ENCODE assay signal across 1 cellular context in the genomic region with DNA sequence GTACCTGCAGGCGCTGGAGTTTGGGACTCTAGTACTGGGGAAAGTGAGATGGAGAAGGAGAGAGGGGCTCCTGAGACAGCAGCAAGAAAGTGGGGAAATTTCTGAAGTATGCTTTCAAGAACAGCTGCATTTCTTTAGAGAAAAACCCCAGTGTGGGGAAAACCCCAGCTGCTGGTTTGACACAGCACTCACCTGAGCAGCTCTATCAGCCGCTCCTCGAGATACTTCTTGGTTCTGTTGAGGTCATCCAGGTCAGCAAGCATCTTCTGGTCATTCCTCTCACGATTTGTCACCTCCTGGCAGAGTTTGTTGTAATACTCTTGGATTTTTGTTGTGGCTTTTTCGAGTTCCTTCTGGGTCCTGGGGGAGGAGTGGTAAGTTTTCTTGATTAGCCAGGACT.
TF ChIP-seq lines count a peak whose summit lies in the region.

No MANE protein-coding gene starts in this region.

TF ChIP-seq in GM12878, 131 proteins besides CTCF, POLR2A, EP300 and RAD21:
- TF ChIP-seq RELA (IDR thresholded peaks at IDR 0.05; ENCODE audit: borderline replicate concordance, partially characterized antibody) (peak; percentile 85), ZBED1 (IDR thresholded peaks at IDR 0.05; ENCODE audit: borderline replicate concordance) (peak; percentile 52; the same call in 1 of the 2 replicates), RCOR1 (conservative IDR thresholded peaks at IDR 0.05; ENCODE audit: low read depth, low read length) (no peak), IKZF1 (conservative IDR thresholded peaks at IDR 0.05) (peak; percentile 25; the same call in 1 of the 2 replicates), CREB1 (IDR thresholded peaks at IDR 0.05; ENCODE audit: low read depth) (no peak), FOXM1 (IDR thresholded peaks at IDR 0.05; ENCODE audit: low read depth, low read length) (no peak), PAX5 (IDR thresholded peaks at IDR 0.05; ENCODE audit: borderline replicate concordance, low read depth, low read length) (peak; percentile 23; the same call in 1 of the 2 replicates), BHLHE40 (IDR thresholded peaks at IDR 0.05; ENCODE audit: borderline replicate concordance in 1 of 2, low read depth in 2 of 2, low read length in 1 of 2) (peak; percentile 67 to 69; a peak in 3 of 4 replicates), CBFB (IDR thresholded peaks at IDR 0.05; ENCODE audit: low read depth) (0 out of 2 replicates have a peak, but pooled peaks have one; percentile 47), CHD1 (IDR thresholded peaks at IDR 0.05; ENCODE audit: low read depth, low read length) (no peak), IRF4 (IDR thresholded peaks at IDR 0.05; ENCODE audit: low read depth, low read length) (peak; percentile 82; the same call in 1 of the 2 replicates), DPF2 (IDR thresholded peaks at IDR 0.05) (0 out of 2 replicates have a peak, but pooled peaks have one; percentile 30), SUZ12 (IDR thresholded peaks at IDR 0.05; ENCODE audit: unreplicated experiment) (no peak), JUNB (IDR thresholded peaks at IDR 0.05) (peak; percentile 81), CREM (IDR thresholded peaks at IDR 0.05; ENCODE audit: low read depth) (peak; percentile 46; the same call in 1 of the 2 replicates), BCL11A (IDR thresholded peaks at IDR 0.05; ENCODE audit: low read depth, low read length) (peak; percentile 58; the same call in 1 of the 2 replicates), EED (IDR thresholded peaks at IDR 0.05; ENCODE audit: low read depth) (peak; percentile 60), RUNX3 (IDR thresholded peaks at IDR 0.05; ENCODE audit: low read length) (peak; percentile 79), NR2F1 (conservative IDR thresholded peaks at IDR 0.05) (peak; percentile 85), TCF12 (IDR thresholded peaks at IDR 0.05; ENCODE audit: low read depth, low read length) (peak; percentile 94), KAT2A (conservative IDR thresholded peaks at IDR 0.05; ENCODE audit: control insufficient read depth, low read depth, low read length) (no peak), NFIC (IDR thresholded peaks at IDR 0.05; ENCODE audit: low read depth, low read length) (peak; percentile 76; the same call in 1 of the 2 replicates), TCF3 (IDR thresholded peaks at IDR 0.05; ENCODE audit: borderline replicate concordance, insufficient read depth, low read depth, low read length) (peak; percentile 76; the same call in 1 of the 2 replicates)
- TF ChIP-seq, protein P1, sequence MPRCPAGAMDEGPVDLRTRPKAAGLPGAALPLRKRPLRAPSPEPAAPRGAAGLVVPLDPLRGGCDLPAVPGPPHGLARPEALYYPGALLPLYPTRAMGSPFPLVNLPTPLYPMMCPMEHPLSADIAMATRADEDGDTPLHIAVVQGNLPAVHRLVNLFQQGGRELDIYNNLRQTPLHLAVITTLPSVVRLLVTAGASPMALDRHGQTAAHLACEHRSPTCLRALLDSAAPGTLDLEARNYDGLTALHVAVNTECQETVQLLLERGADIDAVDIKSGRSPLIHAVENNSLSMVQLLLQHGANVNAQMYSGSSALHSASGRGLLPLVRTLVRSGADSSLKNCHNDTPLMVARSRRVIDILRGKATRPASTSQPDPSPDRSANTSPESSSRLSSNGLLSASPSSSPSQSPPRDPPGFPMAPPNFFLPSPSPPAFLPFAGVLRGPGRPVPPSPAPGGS (IDR thresholded peaks at IDR 0.05; ENCODE audit: borderline replicate concordance, insufficient read depth, low read depth, low read length, poor library complexity, severe bottlenecking) = peak; percentile 83
